8 cellular contexts compared by ENCODE assay signal in genomic region chr13:44197791-44198770, GRCh38.
DNase-seq lines count a peak whose midpoint lies in the region; ATAC-seq and TF ChIP-seq lines count a peak whose summit lies in the region.

No MANE protein-coding gene starts in this region.

- no peaks in the 10 kb centered on the region for H3K36me3 ChIP-seq in psoas muscle (ENCODE audit: insufficient read depth in 1 of 2, low read depth in 1 of 2)

- no peaks in the 10 kb centered on the region for H3K9me3 ChIP-seq in psoas muscle

- no peak overlapping the region for H3K4me3 Mint-ChIP-seq in activated T-helper 2 cell treated with anti-CD3 and anti-CD28 coated beads, Interferon-gamma antibody, Interleukin-2, Interleukin-4, amounts not matched to agents 10 μg/mL and 5 μg/mL and 100 μg/mL, durations not matched to agents 14 hours and 24 hours and 36 hours (ENCODE audit: low read depth)
- H3K4me3 Mint-ChIP-seq in stimulated activated naive CD8-positive, alpha-beta T cell treated with anti-CD3 and anti-CD28 coated beads, Interleukin-15, amount 100 ng/mL, for 72 hours: peak overlapping the region; percentile 59 to 61

- peaks cover 19% of the 10 kb centered on the region for H3K4me1 ChIP-seq in psoas muscle

- intact Hi-C loops in activated T-helper 2 cell treated with anti-CD3 and anti-CD28 coated beads, Interferon-gamma antibody, Interleukin-2, Interleukin-4, amounts not matched to agents 10 μg/mL and 5 μg/mL and 100 μg/mL, durations not matched to agents 14 hours and 24 hours and 36 hours (cut with micrococcal nuclease): loop anchor here (1.0 to 5.0 kb wide), 5 partner anchors 34 to 237 kb away; no protein-coding TSS in a partner anchor
- intact Hi-C loops in psoas muscle (cut with DNase I): loop anchor here (5.0 kb wide), 3 partner anchors 39 to 234 kb away; no protein-coding TSS in a partner anchor

- TF ChIP-seq CTCF in psoas muscle (IDR thresholded peaks at IDR 0.05): no peak

- H3K27me3 ChIP-seq in psoas muscle (ENCODE audit: insufficient read depth in 3 of 3, low read length in 2 of 3): no peaks in the 10 kb centered on the region

- peaks cover 32% of the 10 kb centered on the region for H3K4me1 Mint-ChIP-seq in activated T-helper 2 cell treated with anti-CD3 and anti-CD28 coated beads, Interferon-gamma antibody, Interleukin-2, Interleukin-4, amounts not matched to agents 10 μg/mL and 5 μg/mL and 100 μg/mL, durations not matched to agents 14 hours and 24 hours and 36 hours (ENCODE audit: low read depth)
- H3K4me1 Mint-ChIP-seq in stimulated activated naive CD8-positive, alpha-beta T cell treated with anti-CD3 and anti-CD28 coated beads, Interleukin-15, amount 100 ng/mL, for 72 hours: peaks cover 45% of the 10 kb centered on the region

- H3K27ac ChIP-seq in psoas muscle: no peak overlapping the region

- ATAC-seq in HG03159 (IDR thresholded peaks at IDR 0.05; ENCODE audit: unreplicated experiment) (peak; percentile 73), psoas muscle (no peak)
- peak; percentile 95 for ATAC-seq in stimulated activated naive CD8-positive, alpha-beta T cell treated with anti-CD3 and anti-CD28 coated beads, Interleukin-15, amount 100 ng/mL, for 72 hours

- H3K27ac Mint-ChIP-seq in activated T-helper 2 cell treated with anti-CD3 and anti-CD28 coated beads, Interferon-gamma antibody, Interleukin-2, Interleukin-4, amounts not matched to agents 10 μg/mL and 5 μg/mL and 100 μg/mL, durations not matched to agents 14 hours and 24 hours and 36 hours: no peak overlapping the region
- H3K27ac Mint-ChIP-seq in stimulated activated naive CD8-positive, alpha-beta T cell treated with anti-CD3 and anti-CD28 coated beads, Interleukin-15, amount 100 ng/mL, for 72 hours: peak overlapping the region in 1 of 2 donors; percentile 92

- WGBS in psoas muscle, 3 donors: 84 to 87% (median 87%) methylated on average over 1 of the region's 1 CpG

- H3K4me3 ChIP-seq in psoas muscle: no peak overlapping the region

- H3K36me3 Mint-ChIP-seq in activated T-helper 2 cell treated with anti-CD3 and anti-CD28 coated beads, Interferon-gamma antibody, Interleukin-2, Interleukin-4, amounts not matched to agents 10 μg/mL and 5 μg/mL and 100 μg/mL, durations not matched to agents 14 hours and 24 hours and 36 hours (ENCODE audit: low read depth): no peaks in the 10 kb centered on the region

- H3K9me3 Mint-ChIP-seq in activated T-helper 2 cell treated with anti-CD3 and anti-CD28 coated beads, Interferon-gamma antibody, Interleukin-2, Interleukin-4, amounts not matched to agents 10 μg/mL and 5 μg/mL and 100 μg/mL, durations not matched to agents 14 hours and 24 hours and 36 hours: no peaks in the 10 kb centered on the region
- H3K9me3 Mint-ChIP-seq in stimulated activated naive CD8-positive, alpha-beta T cell treated with anti-CD3 and anti-CD28 coated beads, Interleukin-15, amount 100 ng/mL, for 72 hours: no peaks in the 10 kb centered on the region

- peak; percentile 18 for DNase-seq in activated naive CD4-positive, alpha-beta T cell treated with Interleukin-2 at 50 U/mL for 16 hours
- DNase-seq in activated naive CD4-positive, alpha-beta T cell treated with anti-CD3 and anti-CD28 coated beads, Interleukin-2, amount 50 U/mL, for 16 hours: no peak
- DNase-seq in activated T-helper 2 cell treated with anti-CD3 and anti-CD28 coated beads, Interferon-gamma antibody, Interleukin-2, Interleukin-4, amounts not matched to agents 10 μg/mL and 5 μg/mL and 100 μg/mL, durations not matched to agents 14 hours and 24 hours and 36 hours (ENCODE audit: low spot score): peak; percentile 34
- peak; percentile 61 to 74 for DNase-seq in stimulated activated naive CD8-positive, alpha-beta T cell treated with anti-CD3 and anti-CD28 coated beads, Interleukin-15, amount 100 ng/mL, for 72 hours
- no peak for DNase-seq in SHP77 treated with DMSO at 0.1 percent for 48 hours (lab: John Stamatoyannopoulos, UW)
- DNase-seq in NCI-H510A (lab: John Stamatoyannopoulos, UW): no peak
- no peak for DNase-seq in psoas muscle

- H3K27me3 Mint-ChIP-seq in activated T-helper 2 cell treated with anti-CD3 and anti-CD28 coated beads, Interferon-gamma antibody, Interleukin-2, Interleukin-4, amounts not matched to agents 10 μg/mL and 5 μg/mL and 100 μg/mL, durations not matched to agents 14 hours and 24 hours and 36 hours (ENCODE audit: low read depth): peaks cover 62% of the 10 kb centered on the region
- H3K27me3 Mint-ChIP-seq in stimulated activated naive CD8-positive, alpha-beta T cell treated with anti-CD3 and anti-CD28 coated beads, Interleukin-15, amount 100 ng/mL, for 72 hours: peaks cover 12% of the 10 kb centered on the region

Comparison
In these comparisons a context has a peak if more than half of its experiments do, and no peak if none do; other contexts are left out.
1. DNase-seq: peak in activated naive CD4-positive, alpha-beta T cell treated with Interleukin-2 at 50 U/mL for 16 hours (single experiment), activated T-helper 2 cell treated with anti-CD3 and anti-CD28 coated beads, Interferon-gamma antibody, Interleukin-2, Interleukin-4, amounts not matched to agents 10 μg/mL and 5 μg/mL and 100 μg/mL, durations not matched to agents 14 hours and 24 hours and 36 hours (single experiment) and stimulated activated naive CD8-positive, alpha-beta T cell treated with anti-CD3 and anti-CD28 coated beads, Interleukin-15, amount 100 ng/mL, for 72 hours (2 of 2); none in activated naive CD4-positive, alpha-beta T cell treated with anti-CD3 and anti-CD28 coated beads, Interleukin-2, amount 50 U/mL, for 16 hours (single experiment), SHP77 treated with DMSO at 0.1 percent for 48 hours (single experiment), NCI-H510A (single experiment) and psoas muscle (0 of 2).
2. ATAC-seq: peak in HG03159 (single experiment) and stimulated activated naive CD8-positive, alpha-beta T cell treated with anti-CD3 and anti-CD28 coated beads, Interleukin-15, amount 100 ng/mL, for 72 hours (single experiment); none in psoas muscle (0 of 4).